In the genomic region with DNA sequence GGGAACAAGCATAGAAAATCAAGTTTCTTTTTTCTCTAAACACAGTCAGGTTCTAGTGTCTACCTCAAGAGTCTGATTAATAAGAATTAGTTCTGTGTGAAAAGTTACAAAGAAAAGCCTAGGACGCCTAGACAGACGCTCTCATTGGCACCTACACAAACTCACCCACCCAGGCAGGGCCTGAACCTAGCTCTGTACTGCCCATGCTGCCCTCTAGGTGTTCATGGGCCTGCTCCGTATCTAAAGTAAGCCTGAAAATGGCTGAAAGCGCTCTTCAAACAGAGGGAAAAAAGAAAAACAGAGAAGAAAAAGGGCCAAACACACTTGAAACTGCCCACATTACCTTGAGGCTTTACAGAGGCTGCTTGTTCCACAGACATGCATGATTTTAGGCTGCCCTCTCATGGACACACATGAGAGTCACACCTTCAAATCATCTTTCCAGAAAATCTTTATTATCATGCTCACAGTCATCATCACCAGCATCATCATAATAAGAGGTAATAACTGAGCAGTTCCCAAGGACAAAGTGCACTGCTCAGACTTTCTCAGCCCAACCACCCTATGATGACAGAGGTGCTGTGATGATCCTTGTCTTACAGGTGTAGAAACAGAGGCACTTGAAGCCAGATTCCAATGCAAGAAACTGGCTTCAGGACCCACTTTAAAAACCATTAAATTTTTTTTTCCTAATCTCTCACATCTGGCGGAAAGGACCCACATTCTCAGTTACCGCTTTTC, we compare ENCODE assay signal across 8 cellular contexts. TPM values are rescaled to one million over a fixed set of nuclear protein-coding genes. Genes with fewer than 3 reads are reported as not detected.
DNase-seq lines count a peak whose midpoint lies in the region; ATAC-seq, FAIRE-seq and TF ChIP-seq lines count a peak whose summit lies in the region.

No MANE protein-coding gene starts in this region.

- H3K9me3 ChIP-seq in GM12878 (replicated peaks; ENCODE audit: control insufficient read depth, insufficient read depth, low read length): no peaks in the 10 kb centered on the region

- no peaks in the 10 kb centered on the region for H3K4me1 ChIP-seq in GM12878 (ENCODE audit: control insufficient read depth, insufficient read depth, low read length)

- TF ChIP-seq CTCF in AG09309 (IDR thresholded peaks at IDR 0.05; ENCODE audit: control insufficient read depth, insufficient read depth, low read depth, low read length, missing control alignments) (peak; percentile 50), GM12878 (IDR thresholded peaks at IDR 0.05 in 2 of 3, conservative IDR thresholded peaks at IDR 0.05 in 1 of 3; ENCODE audit: control insufficient read depth in 2 of 3, extremely low read depth in 1 of 3, insufficient read depth in 1 of 3, low read depth in 3 of 3, low read length in 3 of 3) (peak; percentile 56 to 83 (median 67); a peak in 5 of 6 replicates)

- in situ Hi-C loops in GM12878 (cut with MboI): loop anchor here (25.0 kb wide), 2 partner anchors 155 to 1680 kb away; no protein-coding TSS in a partner anchor

- no TSS peak for BruUV-seq in GM12878 (replicated peaks; lab: Mats Ljungman, UMichigan)

- peak; percentile 73 for ATAC-seq in HG02852 (IDR thresholded peaks at IDR 0.05; ENCODE audit: unreplicated experiment)
- ATAC-seq in GM12878: peak; percentile 79
- peak; percentile 82 for ATAC-seq in left lobe of liver

- H3K27ac Mint-ChIP-seq in T-helper 2 cell treated with Interferon-gamma antibody and Interleukin-4, amounts not matched to agents 5 μg/mL and 100 μg/mL, for 36 hours: no peak overlapping the region

- WGBS in GM12878 (ENCODE audit: insufficient coverage, insufficient replicate concordance, low lambda C conversion rate, missing lambda C conversion rate): 11% methylated on average over 6 of the region's 6 CpGs

- no peaks in the 10 kb centered on the region for H3K9me3 Mint-ChIP-seq in T-helper 2 cell treated with Interferon-gamma antibody and Interleukin-4, amounts not matched to agents 5 μg/mL and 100 μg/mL, for 36 hours

- H3K4me3 Mint-ChIP-seq in T-helper 2 cell treated with Interferon-gamma antibody and Interleukin-4, amounts not matched to agents 5 μg/mL and 100 μg/mL, for 36 hours: no peak overlapping the region

- H4K20me1 ChIP-seq in GM12878 (ENCODE audit: control insufficient read depth, insufficient read depth): no peaks in the 10 kb centered on the region

- H3K27ac ChIP-seq in GM12878 (ENCODE audit: control insufficient read depth, insufficient read depth): no peak overlapping the region

- H3K79me2 ChIP-seq in GM12878 (ENCODE audit: control insufficient read depth, insufficient read depth, low read length): no peaks in the 10 kb centered on the region

- peak; percentile 81 for TF ChIP-seq RAD21 in GM12878 (IDR thresholded peaks at IDR 0.05; ENCODE audit: insufficient read depth, low read depth, low read length)

- no peak overlapping the region for H3K9ac ChIP-seq in GM12878 (ENCODE audit: control insufficient read depth, insufficient read depth, low read length)

- TF ChIP-seq POLR2A in GM12878 (IDR thresholded peaks at IDR 0.05; ENCODE audit: low read depth, low read length): no peak

- H3K27me3 ChIP-seq in GM12878 (replicated peaks in 1 of 2; ENCODE audit: control insufficient read depth in 2 of 2, insufficient read depth in 2 of 2, low read length in 1 of 2): peaks cover 0 to 2% of the 10 kb centered on the region in 2 experiments; a peak in 1 of 4 replicates

- H3K36me3 Mint-ChIP-seq in T-helper 2 cell treated with Interferon-gamma antibody and Interleukin-4, amounts not matched to agents 5 μg/mL and 100 μg/mL, for 36 hours (ENCODE audit: low read depth): no peaks in the 10 kb centered on the region

- H3K4me1 Mint-ChIP-seq in T-helper 2 cell treated with Interferon-gamma antibody and Interleukin-4, amounts not matched to agents 5 μg/mL and 100 μg/mL, for 36 hours (ENCODE audit: low read depth): peaks cover 3% of the 10 kb centered on the region

- no peak overlapping the region for H3K4me3 ChIP-seq in AG09309 (ENCODE audit: control insufficient read depth, low read depth, low read length)
- H3K4me3 ChIP-seq in GM12878: no peak overlapping the region

- no peak for TF ChIP-seq EP300 in GM12878 (IDR thresholded peaks at IDR 0.05; ENCODE audit: borderline replicate concordance in 1 of 2, control insufficient read depth in 1 of 2, low read depth in 2 of 2, low read length in 2 of 2)

- H3K36me3 ChIP-seq in GM12878 (ENCODE audit: control insufficient read depth in 2 of 2, insufficient read depth in 2 of 2, low read length in 1 of 2): no peaks in the 10 kb centered on the region

- no peak overlapping the region for H2AFZ ChIP-seq in GM12878 (ENCODE audit: control insufficient read depth, low read depth, low read length)

- POLR2A ChIA-PET in GM12878 (lab: Charles Lee): no interaction called here

- H3K4me2 ChIP-seq in GM12878 (ENCODE audit: control insufficient read depth, insufficient read depth): no peak overlapping the region

- peak; percentile 35 for FAIRE-seq in GM12878 (lab: Jason Lieb, UNC)

- SMC1A ChIA-PET in GM12878 (lab: Charles Lee; ENCODE audit: uncharacterized antibody, unreplicated experiment): interaction anchor here (0.7 to 5.8 kb wide), 27 partner anchors 9 to 695 kb away, joined by 3 to 90 read pairs (median 5); a partner anchor contains a TSS

- peaks cover under 1% of the 10 kb centered on the region for H3K27me3 Mint-ChIP-seq in T-helper 2 cell treated with Interferon-gamma antibody and Interleukin-4, amounts not matched to agents 5 μg/mL and 100 μg/mL, for 36 hours (ENCODE audit: low read depth)

- no peak for DNase-seq in AG09309 (ENCODE audit: low read depth)
- DNase-seq in GM03348 (ENCODE audit: low spot score): peak; percentile 26
- DNase-seq in NCI-H460 (ENCODE audit: extremely low read depth, low read depth): peak; percentile 44
- no peak for DNase-seq in GM12878 (ENCODE audit: low read depth, low spot score)
- no peak for DNase-seq in left lobe of liver (ENCODE audit: low spot score)
- DNase-seq in T-helper 2 cell treated with Interferon-gamma antibody and Interleukin-4, amounts not matched to agents 5 μg/mL and 100 μg/mL, for 36 hours (ENCODE audit: low spot score): no peak
- no peak for DNase-seq in GDM1 (lab: John Stamatoyannopoulos, UW)

- RAD21 ChIA-PET in GM12878 (lab: Charles Lee; ENCODE audit: unreplicated experiment): interaction anchor here (0.9 to 4.1 kb wide), 9 partner anchors 10 to 242 kb away, joined by 3 to 60 read pairs (median 5); no protein-coding TSS in a partner anchor

- intact Hi-C loops in GM12878 (cut with micrococcal nuclease; ENCODE audit: unreplicated experiment): loop anchor here (1.0 to 5.0 kb wide), 7 partner anchors 75 to 694 kb away; a partner anchor contains a TSS

- CTCF ChIA-PET in GM12878 (lab: Yijun Ruan, JAX): interaction anchor here (0.6 to 10.3 kb wide), 26 partner anchors 10 to 695 kb away, joined by 3 to 183 read pairs (median 4); no protein-coding TSS in a partner anchor

TF ChIP-seq in GM12878, 131 proteins besides CTCF, POLR2A, EP300 and RAD21:
- no peak for TF ChIP-seq POU2F2 (IDR thresholded peaks at IDR 0.05; ENCODE audit: borderline replicate concordance, low read depth, low read length)
- peak; percentile 87 for TF ChIP-seq SMC3 (IDR thresholded peaks at IDR 0.05; ENCODE audit: borderline replicate concordance, low read length)

RNA-seq across cellular contexts. Expression of a gene that starts 49.6 kb away (rescaled TPM):
- total RNA-seq in NCI-H460 (2014; rRNA removed; shearing (Covaris generic)): 0.23 and 0.25 TPM in 2 replicates
- 1.0 and 2.9 TPM in 2 replicates for polyA plus RNA-seq in NCI-H460 (2014; cell fraction: nucleus; rRNA removed)
- total RNA-seq in GM12878 (2013; cell fraction: nucleolus; rRNA removed): 0.38 and 0.86 TPM in 2 replicates
- total RNA-seq in GM12878 (2014; rRNA removed) (0.06 and 0.27 TPM in 2 replicates), GM12878 (2014; rRNA removed; fragmentation: Illumina TruSeq; extraction: Trizol) (0.23 and 0.54 TPM in 2 replicates), GM12878 (2021) (0.13 and 0.19 TPM in 2 replicates), left lobe of liver (0.08 TPM)
- polyA plus RNA-seq in GM12878 (2011; ENCODE audit: low read depth): 0.17 TPM
- polyA plus RNA-seq in GM12878 (2011; rRNA removed) (18.4 and 26.1 TPM in 2 replicates), GM12878 (2014; fragmentation: Illumina TruSeq; extraction: Trizol) (0.25 and 0.33 TPM in 2 replicates), GM12878 (2014; fragmentation: Nextera tagmentation; extraction: Ambion mirVana) (under 1 TPM; 0.16 to 0.27 TPM), GM12878 (2014; rRNA removed) (0.19 and 0.61 TPM in 2 replicates), GM12878 (2016; fragmentation: Nextera tagmentation; extraction: Ambion mirVana) (under 1 TPM; 0.16 to 0.25 TPM)
- 13.3 and 13.9 TPM in 2 replicates for polyA plus RNA-seq in GM12878 (2011; cell fraction: cytosol; rRNA removed)
- polyA plus RNA-seq in GM12878 (2011; cell fraction: nucleus; rRNA removed): 19.8 TPM in 2 replicates
- polyA plus RNA-seq in GM12878 (2012): 0.28 and 0.87 TPM in 2 replicates
- polyA minus RNA-seq in GM12878 (2011; rRNA and poly(A)+ RNA removed): 11.3 and 12.8 TPM in 2 replicates
- 2.3 and 7.2 TPM in 2 replicates for polyA minus RNA-seq in GM12878 (2011; cell fraction: cytosol; rRNA and poly(A)+ RNA removed)
- 4.0 and 4.6 TPM in 2 replicates for polyA minus RNA-seq in GM12878 (2011; cell fraction: nucleus; rRNA and poly(A)+ RNA removed)

Comparison
In these comparisons a context has a peak if more than half of its experiments do, and no peak if none do; other contexts are left out.
1. DNase-seq: peak in GM03348 (single experiment) and NCI-H460 (single experiment); none in AG09309 (single experiment), GM12878 (single experiment), left lobe of liver (single experiment), T-helper 2 cell treated with Interferon-gamma antibody and Interleukin-4, amounts not matched to agents 5 μg/mL and 100 μg/mL, for 36 hours (single experiment) and GDM1 (single experiment).
2. Peak in every context shown above with its lines, with median percentiles within 50 percentile points of each other: ATAC-seq.